14 cellular contexts compared by ENCODE assay signal in genomic region chr1:198986041-198986440, GRCh38.
"Had no signal": no experiment of that assay in that cellular context is flagged by ENCODE, and none has a peak within 500 bp of the region (broad histone marks: within the 10 kb centered on the region; RNA-seq: fewer than 3 reads in every experiment).

No MANE protein-coding gene starts in this region.

- ATAC-seq: activated T-helper 17 cell treated with anti-CD3 and anti-CD28 coated beads, Interleukin-2, amount 50 U/mL, for 72 hours had no signal

- H3K36me3 ChIP-seq: adrenal gland, left ventricle myocardium inferior, sigmoid colon had no signal

- H3K4me3 ChIP-seq: adrenal gland, left ventricle myocardium inferior, sigmoid colon had no signal

- H3K4me1 ChIP-seq: adrenal gland, left ventricle myocardium inferior, sigmoid colon had no signal

- DNase-seq: activated CD4-positive, alpha-beta T cell treated with anti-CD3 and anti-CD28 coated beads, Interleukin-2, amount 10 ng/mL, durations not matched to agents 24 days and 14 days; activated CD8-positive, alpha-beta memory T cell treated with anti-CD3 and anti-CD28 coated beads for 24 hours; activated naive CD4-positive, alpha-beta T cell treated with anti-CD3 and anti-CD28 coated beads, Interleukin-2, amount 50 U/mL, for 16 hours; adrenal gland; dermis blood vessel endothelial cell; left ventricle myocardium inferior; mesendoderm; sigmoid colon; stimulated activated CD4-positive, alpha-beta T cell treated with anti-CD3 and anti-CD28 coated beads, Interleukin-12 subunit alpha, Interleukin-12 subunit beta, amount 100 ng/mL, for 4 hours; stimulated activated CD4-positive, alpha-beta T cell treated with anti-CD3 and anti-CD28 coated beads, Interleukin-2, amount 100 ng/mL, for 48 hours; stimulated activated naive CD4-positive, alpha-beta T cell treated with Interleukin-2 at 50 U/mL for 16 hours; T-helper 1 cell; trophoblast cell had no signal

- H3K9me3 ChIP-seq: adrenal gland, left ventricle myocardium inferior, sigmoid colon had no signal

- H3K27me3 ChIP-seq: adrenal gland, sigmoid colon had no signal

- H3K27ac ChIP-seq: adrenal gland, left ventricle myocardium inferior, sigmoid colon had no signal
